In genomic region chr7:135659159-135659837, GRCh38 we compare ENCODE assay signal across 1 cellular context.
TF ChIP-seq lines count a peak whose summit lies in the region.

No MANE protein-coding gene starts in this region.

TF ChIP-seq in H1, 55 proteins besides CTCF, POLR2A, EP300 and RAD21:
- TF ChIP-seq TEAD4 (IDR thresholded peaks at IDR 0.05; ENCODE audit: low read depth, low read length) (no peak), EZH2 (IDR thresholded peaks at IDR 0.05; ENCODE audit: low read depth, low read length, severe bottlenecking) (no peak), BRCA1 (IDR thresholded peaks at IDR 0.05; ENCODE audit: low read depth, low read length) (no peak)
TF ChIP-seq in H1: peak in this region for 0.
